11 cellular contexts compared by ENCODE assay signal in genomic region chr2:226673314-226673723, GRCh38.
DNase-seq lines count a peak whose midpoint lies in the region; ATAC-seq, FAIRE-seq and TF ChIP-seq lines count a peak whose summit lies in the region.
"Had no signal": no experiment of that assay in that cellular context is flagged by ENCODE, and none has a peak within 500 bp of the region (broad histone marks: within the 10 kb centered on the region; RNA-seq: fewer than 3 reads in every experiment).

No MANE protein-coding gene starts in this region.

- H3K27ac Mint-ChIP-seq in stimulated activated memory B cell treated with anti-CD40 and anti-IgM and Interleukin-4, amounts not matched to agents 10 μg/mL and 1 μg/mL and 100 μg/mL, for 72 hours: no peak overlapping the region
- H3K27ac Mint-ChIP-seq: effector memory CD8-positive, alpha-beta T cell; naive thymus-derived CD8-positive, alpha-beta T cell had no signal

- H3K4me3 ChIP-seq in BLaER1 (no peak overlapping the region), brain microvascular endothelial cell (ENCODE audit: low read depth, low read length) (no peak overlapping the region), mesodermal cell (ENCODE audit: extremely low read depth, insufficient read depth, low read length, poor library complexity, severe bottlenecking) (no peak overlapping the region)

- DNase-seq in Kasumi-1 (lab: John Stamatoyannopoulos, UW) (peak; percentile 8 to 17), brain microvascular endothelial cell (peak; percentile 88), NAMALWA (ENCODE audit: low spot score) (no peak), frontal cortex (ENCODE audit: low spot score in 2 of 2) (no peak), HuH-7.5 (ENCODE audit: low spot score) (no peak)
- DNase-seq: effector memory CD8-positive, alpha-beta T cell; naive thymus-derived CD8-positive, alpha-beta T cell; NCI-H774 had no signal

- H3K4me1 ChIP-seq in BLaER1 (peaks cover 12% of the 10 kb centered on the region), mesodermal cell (ENCODE audit: control insufficient read depth, insufficient read depth, low read length, poor library complexity, severe bottlenecking) (peaks cover 15% of the 10 kb centered on the region)

- 61 to 90% methylated on average over 2 to 3 of the region's 4 CpGs for WGBS in mesodermal cell (ENCODE audit: insufficient coverage in 2 of 2), 2 experiments

- no peak overlapping the region for H3K27ac ChIP-seq in BLaER1
- peak overlapping the region; percentile 6 for H3K27ac ChIP-seq in brain microvascular endothelial cell
- H3K27ac ChIP-seq in mesodermal cell (ENCODE audit: low read depth, low read length, severe bottlenecking): peak overlapping the region; percentile 19

- H3K27me3 ChIP-seq in BLaER1 (no peaks in the 10 kb centered on the region), brain microvascular endothelial cell (replicated peaks) (no peaks in the 10 kb centered on the region)

- no peaks in the 10 kb centered on the region for H3K36me3 Mint-ChIP-seq in stimulated activated memory B cell treated with anti-CD40 and anti-IgM and Interleukin-4, amounts not matched to agents 10 μg/mL and 1 μg/mL and 100 μg/mL, for 72 hours

- H3K27me3 Mint-ChIP-seq in stimulated activated memory B cell treated with anti-CD40 and anti-IgM and Interleukin-4, amounts not matched to agents 10 μg/mL and 1 μg/mL and 100 μg/mL, for 72 hours: peaks cover 28% of the 10 kb centered on the region

- H3K9me3 Mint-ChIP-seq in stimulated activated memory B cell treated with anti-CD40 and anti-IgM and Interleukin-4, amounts not matched to agents 10 μg/mL and 1 μg/mL and 100 μg/mL, for 72 hours: no peaks in the 10 kb centered on the region
- H3K9me3 Mint-ChIP-seq: effector memory CD8-positive, alpha-beta T cell had no signal

- no peaks in the 10 kb centered on the region for H3K36me3 ChIP-seq in BLaER1
- H3K36me3 ChIP-seq in brain microvascular endothelial cell (replicated peaks): no peaks in the 10 kb centered on the region
- no peaks in the 10 kb centered on the region for H3K36me3 ChIP-seq in mesodermal cell (ENCODE audit: control insufficient read depth, insufficient read depth, low read length)

- H3K4me3 Mint-ChIP-seq in stimulated activated memory B cell treated with anti-CD40 and anti-IgM and Interleukin-4, amounts not matched to agents 10 μg/mL and 1 μg/mL and 100 μg/mL, for 72 hours: no peak overlapping the region
- H3K4me3 Mint-ChIP-seq: effector memory CD8-positive, alpha-beta T cell; naive thymus-derived CD8-positive, alpha-beta T cell had no signal

- H3K9me3 ChIP-seq in BLaER1 (no peaks in the 10 kb centered on the region), mesodermal cell (ENCODE audit: control insufficient read depth, low read length) (no peaks in the 10 kb centered on the region)

- peak overlapping the region; percentile 40 for H3K4me2 ChIP-seq in BLaER1

- no peak for ATAC-seq in stimulated activated memory B cell treated with anti-CD40 and anti-IgM and Interleukin-4, amounts not matched to agents 10 μg/mL and 1 μg/mL and 100 μg/mL, for 72 hours
- ATAC-seq: effector memory CD8-positive, alpha-beta T cell; naive thymus-derived CD8-positive, alpha-beta T cell had no signal

- in situ Hi-C loops in brain microvascular endothelial cell (cut with HindIII; ENCODE audit: low pct_ligation_motif_present, low sequenced_read_pairs): no loop called here

- no peak overlapping the region for H3K9ac ChIP-seq in BLaER1

- H4K20me1 ChIP-seq in BLaER1: no peaks in the 10 kb centered on the region

- TF ChIP-seq CTCF in brain microvascular endothelial cell (IDR thresholded peaks at IDR 0.05; ENCODE audit: low read depth, low read length, missing control alignments): no peak

- no peaks in the 10 kb centered on the region for H3K4me1 Mint-ChIP-seq in stimulated activated memory B cell treated with anti-CD40 and anti-IgM and Interleukin-4, amounts not matched to agents 10 μg/mL and 1 μg/mL and 100 μg/mL, for 72 hours

- no peak for FAIRE-seq in frontal cortex (lab: Jason Lieb, UNC)

Comparison
In these comparisons a context has a peak if more than half of its experiments do, and no peak if none do; other contexts are left out.
1. DNase-seq: peak in Kasumi-1 (2 of 2) and brain microvascular endothelial cell (single experiment); none in NAMALWA (single experiment), frontal cortex (0 of 2) and HuH-7.5 (single experiment).